ENCODE assay signal across 9 cellular contexts in the genomic region with DNA sequence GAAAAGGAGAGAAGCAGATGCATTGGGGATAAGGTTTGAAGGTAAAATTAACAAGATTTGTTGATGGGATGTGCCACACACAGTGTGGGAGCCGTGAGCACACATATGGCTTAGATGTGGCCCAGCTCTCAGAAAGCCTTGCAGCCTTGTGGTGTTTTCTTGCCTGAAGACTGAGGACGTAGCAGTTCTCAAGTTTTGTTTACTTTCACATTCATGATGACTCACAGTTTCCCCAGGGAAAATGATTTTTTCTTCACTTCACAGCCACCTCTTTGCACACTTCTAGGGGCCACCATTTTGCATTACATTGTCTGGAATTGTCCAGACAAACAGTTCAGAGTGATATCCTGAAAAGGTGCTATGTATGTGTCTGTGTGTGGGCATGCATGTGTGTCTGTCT.
DNase-seq lines count a peak whose midpoint lies in the region; ATAC-seq, FAIRE-seq and TF ChIP-seq lines count a peak whose summit lies in the region.
"Had no signal": no experiment of that assay in that cellular context is flagged by ENCODE, and none has a peak within 500 bp of the region (broad histone marks: within the 10 kb centered on the region; RNA-seq: fewer than 3 reads in every experiment).

No MANE protein-coding gene starts in this region.

- no peaks in the 10 kb centered on the region for H3K36me3 ChIP-seq in adipocyte (ENCODE audit: control insufficient read depth, insufficient read depth, low read length, severe bottlenecking)
- H3K36me3 ChIP-seq: cardiac muscle cell had no signal

- FAIRE-seq in A549 (lab: Jason Lieb, UNC) = no peak

- H3K27me3 ChIP-seq in adipocyte (replicated peaks; ENCODE audit: control insufficient read depth, insufficient read depth, low read length) = peaks cover 4% of the 10 kb centered on the region
- H3K27me3 ChIP-seq: cardiac muscle cell had no signal

- peak overlapping the region; percentile 15 for H3K9ac ChIP-seq in adipocyte (ENCODE audit: low read length)

- peak overlapping the region; percentile 63 to 79 for H3K27ac ChIP-seq in A549
- H3K27ac ChIP-seq: cardiac muscle cell had no signal

- H3K4me2 ChIP-seq in A549 = peak overlapping the region; percentile 72

- ATAC-seq in A549 = peak; percentile 87 to 92
- ATAC-seq in GM19324 (IDR thresholded peaks at IDR 0.05; ENCODE audit: low FRiP score, unreplicated experiment) = peak; percentile 78
- ATAC-seq in HG03196 (IDR thresholded peaks at IDR 0.05; ENCODE audit: unreplicated experiment) = peak; percentile 91
- peak; percentile 49 for ATAC-seq in sciatic nerve

- H3K4me3 ChIP-seq in A549 (no peak overlapping the region), adipocyte (ENCODE audit: low read length) (no peak overlapping the region)
- H3K4me3 ChIP-seq: cardiac muscle cell had no signal

- H3K4me1 ChIP-seq in A549 = peaks cover 50% of the 10 kb centered on the region
- H3K4me1 ChIP-seq in adipocyte (ENCODE audit: control insufficient read depth, insufficient read depth, low read length) = peaks cover 21% of the 10 kb centered on the region

- peak; percentile 10 to 29; a peak in 1 of 5 replicates for TF ChIP-seq RAD21 in A549 (conservative IDR thresholded peaks at IDR 0.05 in 1 of 2, IDR thresholded peaks at IDR 0.05 in 1 of 2)

- CTCF ChIA-PET in A549 (lab: Yijun Ruan, JAX) = no interaction called here

- POLR2A ChIA-PET in A549 (lab: Yijun Ruan, JAX) = no interaction called here

- intact Hi-C loops in sciatic nerve (cut with DNase I) = no loop called here

- TF ChIP-seq EP300 in A549 (IDR thresholded peaks at IDR 0.05) = no peak

- TF ChIP-seq CTCF in A549 (IDR thresholded peaks at IDR 0.05) = no peak

- H3K9me3 ChIP-seq in A549 (no peaks in the 10 kb centered on the region), adipocyte (ENCODE audit: control insufficient read depth, low read length) (peaks cover 4% of the 10 kb centered on the region)

- peak; percentile 69 to 92 for DNase-seq in A549 (ENCODE audit: low read depth in 1 of 2, low spot score in 1 of 2)
- peak; percentile 82 for DNase-seq in adipocyte (ENCODE audit: low read depth)
- DNase-seq in sciatic nerve (ENCODE audit: low spot score) = no peak
- no peak for DNase-seq in activated CD4-positive, CD25-positive, alpha-beta regulatory T cell treated with anti-CD3 and anti-CD28 coated beads, Interleukin-2, amount 50 U/mL, for 72 hours
- DNase-seq in cerebellum (ENCODE audit: low spot score) = no peak
- DNase-seq in NCI-H2196 treated with DMSO at 0.1 percent for 48 hours (lab: John Stamatoyannopoulos, UW; ENCODE audit: unreplicated experiment) = no peak

- WGBS in A549 (ENCODE audit: missing lambda C conversion rate) = 2% methylated on average over 2 of the region's 2 CpGs

- TF ChIP-seq POLR2A in A549 (IDR thresholded peaks at IDR 0.05; ENCODE audit: low read length) = no peak

TF ChIP-seq in A549, 52 proteins besides CTCF, POLR2A, EP300 and RAD21 (continues in another document):
- no peak for TF ChIP-seq RNF2 (IDR thresholded peaks at IDR 0.05; ENCODE audit: borderline replicate concordance, low read depth)
- TF ChIP-seq, protein P1, sequence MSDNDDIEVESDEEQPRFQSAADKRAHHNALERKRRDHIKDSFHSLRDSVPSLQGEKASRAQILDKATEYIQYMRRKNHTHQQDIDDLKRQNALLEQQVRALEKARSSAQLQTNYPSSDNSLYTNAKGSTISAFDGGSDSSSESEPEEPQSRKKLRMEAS (IDR thresholded peaks at IDR 0.05) = peak; percentile 66
- TF ChIP-seq BHLHE40 (IDR thresholded peaks at IDR 0.05; ENCODE audit: low read depth, low read length) = no peak
- no peak for TF ChIP-seq SREBF2 (IDR thresholded peaks at IDR 0.05)
- no peak for TF ChIP-seq CEBPB (IDR thresholded peaks at IDR 0.05)
- TF ChIP-seq FOSB (CRISPR knock-in tag; IDR thresholded peaks at IDR 0.05) = no peak
- TF ChIP-seq RARB (CRISPR knock-in tag; IDR thresholded peaks at IDR 0.05) = no peak
- TF ChIP-seq CHD4 (IDR thresholded peaks at IDR 0.05; ENCODE audit: borderline replicate concordance) = no peak
- no peak for TF ChIP-seq HDAC2 (IDR thresholded peaks at IDR 0.05)
- TF ChIP-seq RFX5 (IDR thresholded peaks at IDR 0.05) = no peak
- TF ChIP-seq KDM1A (IDR thresholded peaks at IDR 0.05; ENCODE audit: low read depth) = no peak
- TF ChIP-seq EHF (CRISPR knock-in tag; IDR thresholded peaks at IDR 0.05) = no peak
- TF ChIP-seq FOXS1 (CRISPR knock-in tag; IDR thresholded peaks at IDR 0.05) = no peak
- TF ChIP-seq HES2 (IDR thresholded peaks at IDR 0.05) = no peak
- TF ChIP-seq ZSCAN20 (CRISPR knock-in tag; IDR thresholded peaks at IDR 0.05) = no peak
- TF ChIP-seq ZNF302 (CRISPR knock-in tag; IDR thresholded peaks at IDR 0.05) = no peak
- TF ChIP-seq CBX2 (IDR thresholded peaks at IDR 0.05; ENCODE audit: borderline replicate concordance, low read depth) = no peak
- TF ChIP-seq, protein P2, sequence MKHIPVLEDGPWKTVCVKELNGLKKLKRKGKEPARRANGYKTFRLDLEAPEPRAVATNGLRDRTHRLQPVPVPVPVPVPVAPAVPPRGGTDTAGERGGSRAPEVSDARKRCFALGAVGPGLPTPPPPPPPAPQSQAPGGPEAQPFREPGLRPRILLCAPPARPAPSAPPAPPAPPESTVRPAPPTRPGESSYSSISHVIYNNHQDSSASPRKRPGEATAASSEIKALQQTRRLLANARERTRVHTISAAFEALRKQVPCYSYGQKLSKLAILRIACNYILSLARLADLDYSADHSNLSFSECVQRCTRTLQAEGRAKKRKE (CRISPR knock-in tag; IDR thresholded peaks at IDR 0.05; ENCODE audit: low read depth) = 0 out of 2 replicates have a peak, but pooled peaks have one; percentile 42
- no peak for TF ChIP-seq HOXA7 (CRISPR knock-in tag; IDR thresholded peaks at IDR 0.05)
- TF ChIP-seq NFE2L2 (conservative IDR thresholded peaks at IDR 0.05; ENCODE audit: low read length) = 0 out of 2 replicates have a peak, but pooled peaks have one; percentile 12
- TF ChIP-seq GATA3 (IDR thresholded peaks at IDR 0.05; ENCODE audit: borderline replicate concordance) = peak; percentile 55; the same call in 1 of the 2 replicates
- no peak for TF ChIP-seq ZC3H11A (IDR thresholded peaks at IDR 0.05)
- no peak for TF ChIP-seq TFCP2L1 (CRISPR knock-in tag; IDR thresholded peaks at IDR 0.05)
- TF ChIP-seq JUN (IDR thresholded peaks at IDR 0.05) = peak in 1 of 2 experiments; percentile 34; a peak in 1 of 5 replicates
- TF ChIP-seq MYC (IDR thresholded peaks at IDR 0.05; ENCODE audit: borderline replicate concordance, low read length) = no peak
- no peak for TF ChIP-seq PHF8 (IDR thresholded peaks at IDR 0.05; ENCODE audit: borderline replicate concordance, low read depth)
- no peak for TF ChIP-seq HOXB5 (CRISPR knock-in tag; IDR thresholded peaks at IDR 0.05)
- TF ChIP-seq, protein P3, sequence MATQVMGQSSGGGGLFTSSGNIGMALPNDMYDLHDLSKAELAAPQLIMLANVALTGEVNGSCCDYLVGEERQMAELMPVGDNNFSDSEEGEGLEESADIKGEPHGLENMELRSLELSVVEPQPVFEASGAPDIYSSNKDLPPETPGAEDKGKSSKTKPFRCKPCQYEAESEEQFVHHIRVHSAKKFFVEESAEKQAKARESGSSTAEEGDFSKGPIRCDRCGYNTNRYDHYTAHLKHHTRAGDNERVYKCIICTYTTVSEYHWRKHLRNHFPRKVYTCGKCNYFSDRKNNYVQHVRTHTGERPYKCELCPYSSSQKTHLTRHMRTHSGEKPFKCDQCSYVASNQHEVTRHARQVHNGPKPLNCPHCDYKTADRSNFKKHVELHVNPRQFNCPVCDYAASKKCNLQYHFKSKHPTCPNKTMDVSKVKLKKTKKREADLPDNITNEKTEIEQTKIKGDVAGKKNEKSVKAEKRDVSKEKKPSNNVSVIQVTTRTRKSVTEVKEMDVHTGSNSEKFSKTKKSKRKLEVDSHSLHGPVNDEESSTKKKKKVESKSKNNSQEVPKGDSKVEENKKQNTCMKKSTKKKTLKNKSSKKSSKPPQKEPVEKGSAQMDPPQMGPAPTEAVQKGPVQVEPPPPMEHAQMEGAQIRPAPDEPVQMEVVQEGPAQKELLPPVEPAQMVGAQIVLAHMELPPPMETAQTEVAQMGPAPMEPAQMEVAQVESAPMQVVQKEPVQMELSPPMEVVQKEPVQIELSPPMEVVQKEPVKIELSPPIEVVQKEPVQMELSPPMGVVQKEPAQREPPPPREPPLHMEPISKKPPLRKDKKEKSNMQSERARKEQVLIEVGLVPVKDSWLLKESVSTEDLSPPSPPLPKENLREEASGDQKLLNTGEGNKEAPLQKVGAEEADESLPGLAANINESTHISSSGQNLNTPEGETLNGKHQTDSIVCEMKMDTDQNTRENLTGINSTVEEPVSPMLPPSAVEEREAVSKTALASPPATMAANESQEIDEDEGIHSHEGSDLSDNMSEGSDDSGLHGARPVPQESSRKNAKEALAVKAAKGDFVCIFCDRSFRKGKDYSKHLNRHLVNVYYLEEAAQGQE (IDR thresholded peaks at IDR 0.05) = no peak
- peak; percentile 65; the same call in 1 of the 2 replicates for TF ChIP-seq EHMT2 (IDR thresholded peaks at IDR 0.05; ENCODE audit: low read depth)
- no peak for TF ChIP-seq ESRRA (IDR thresholded peaks at IDR 0.05; ENCODE audit: borderline replicate concordance, low read length)
- TF ChIP-seq JUNB (IDR thresholded peaks at IDR 0.05) = peak; percentile 69; the same call in 1 of the 2 replicates
- peak; percentile 5; the same call in 1 of the 3 replicates for TF ChIP-seq SMC3 (IDR thresholded peaks at IDR 0.05)
- TF ChIP-seq, protein P4, sequence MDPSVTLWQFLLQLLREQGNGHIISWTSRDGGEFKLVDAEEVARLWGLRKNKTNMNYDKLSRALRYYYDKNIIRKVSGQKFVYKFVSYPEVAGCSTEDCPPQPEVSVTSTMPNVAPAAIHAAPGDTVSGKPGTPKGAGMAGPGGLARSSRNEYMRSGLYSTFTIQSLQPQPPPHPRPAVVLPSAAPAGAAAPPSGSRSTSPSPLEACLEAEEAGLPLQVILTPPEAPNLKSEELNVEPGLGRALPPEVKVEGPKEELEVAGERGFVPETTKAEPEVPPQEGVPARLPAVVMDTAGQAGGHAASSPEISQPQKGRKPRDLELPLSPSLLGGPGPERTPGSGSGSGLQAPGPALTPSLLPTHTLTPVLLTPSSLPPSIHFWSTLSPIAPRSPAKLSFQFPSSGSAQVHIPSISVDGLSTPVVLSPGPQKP (IDR thresholded peaks at IDR 0.05; ENCODE audit: low read depth, low read length) = no peak
- TF ChIP-seq MAFK (IDR thresholded peaks at IDR 0.05; ENCODE audit: partially characterized antibody) = peak; percentile 46
- TF ChIP-seq CBX8 (IDR thresholded peaks at IDR 0.05) = no peak
- TF ChIP-seq NR3C1 (IDR thresholded peaks at IDR 0.05) = no peak
- TF ChIP-seq KDM5A (IDR thresholded peaks at IDR 0.05) = no peak

Comparison
In these comparisons a context has a peak if more than half of its experiments do, and no peak if none do; other contexts are left out.
1. DNase-seq: peak in A549 (2 of 2) and adipocyte (single experiment); none in sciatic nerve (single experiment), activated CD4-positive, CD25-positive, alpha-beta regulatory T cell treated with anti-CD3 and anti-CD28 coated beads, Interleukin-2, amount 50 U/mL, for 72 hours (single experiment), cerebellum (single experiment) and NCI-H2196 treated with DMSO at 0.1 percent for 48 hours (single experiment).
2. Peak in every context shown above with its lines, with median percentiles within 50 percentile points of each other: ATAC-seq.